2 cellular contexts compared by ENCODE assay signal in the genomic region with DNA sequence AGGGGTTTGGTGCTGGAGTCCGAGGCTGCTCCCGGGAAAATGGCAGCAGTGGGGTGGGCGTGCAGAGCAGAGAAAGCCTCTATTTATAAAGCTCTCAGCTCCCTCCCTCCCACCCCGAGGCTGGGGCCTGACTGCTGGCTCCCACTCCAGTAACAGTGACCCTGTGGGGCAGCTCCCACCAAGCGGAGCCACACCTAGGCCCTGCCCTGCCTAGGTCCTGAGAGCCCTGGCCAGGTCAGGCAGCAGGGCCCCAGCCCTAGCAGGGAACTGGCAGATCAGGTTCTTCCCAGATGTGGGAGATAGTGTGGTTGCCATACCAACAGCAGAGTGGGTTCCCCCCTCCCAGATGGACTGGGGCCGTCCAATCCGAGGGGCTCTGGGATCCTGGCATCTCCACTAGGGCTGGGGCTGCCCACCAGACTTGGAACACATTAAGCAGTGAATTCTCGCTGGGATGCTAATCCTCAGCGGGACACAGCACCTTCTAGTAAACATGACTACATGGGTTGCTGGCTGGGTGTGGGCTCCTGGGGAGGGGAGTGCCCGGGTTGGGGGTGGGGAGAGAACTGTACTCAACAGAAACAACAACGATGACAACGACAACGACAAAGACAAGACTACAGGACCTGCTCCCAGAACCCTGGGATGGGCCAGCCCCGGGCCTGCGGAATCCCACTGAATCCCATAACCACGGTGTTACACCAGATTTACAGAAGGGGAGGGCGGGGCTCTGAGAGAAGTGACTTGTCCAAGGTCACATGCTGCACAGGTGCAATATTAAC.
TF ChIP-seq lines count a peak whose summit lies in the region.

No MANE protein-coding gene starts in this region.

TF ChIP-seq in IMR-90, 13 proteins besides CTCF, POLR2A, EP300 and RAD21:
- no peak for TF ChIP-seq RFX5 (IDR thresholded peaks at IDR 0.05; ENCODE audit: low read depth, low read length)
- TF ChIP-seq MXI1 (IDR thresholded peaks at IDR 0.05; ENCODE audit: borderline replicate concordance, low read depth, low read length), result no peak
- no peak for TF ChIP-seq CEBPB (IDR thresholded peaks at IDR 0.05; ENCODE audit: low read depth, low read length)
- TF ChIP-seq MAFK (IDR thresholded peaks at IDR 0.05; ENCODE audit: low read depth, low read length), result no peak
- TF ChIP-seq, protein P1, sequence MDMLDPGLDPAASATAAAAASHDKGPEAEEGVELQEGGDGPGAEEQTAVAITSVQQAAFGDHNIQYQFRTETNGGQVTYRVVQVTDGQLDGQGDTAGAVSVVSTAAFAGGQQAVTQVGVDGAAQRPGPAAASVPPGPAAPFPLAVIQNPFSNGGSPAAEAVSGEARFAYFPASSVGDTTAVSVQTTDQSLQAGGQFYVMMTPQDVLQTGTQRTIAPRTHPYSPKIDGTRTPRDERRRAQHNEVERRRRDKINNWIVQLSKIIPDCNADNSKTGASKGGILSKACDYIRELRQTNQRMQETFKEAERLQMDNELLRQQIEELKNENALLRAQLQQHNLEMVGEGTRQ (IDR thresholded peaks at IDR 0.05; ENCODE audit: low read depth, low read length), result no peak
- TF ChIP-seq NFE2L2 (IDR thresholded peaks at IDR 0.05; ENCODE audit: low read depth, low read length), result no peak
TF ChIP-seq in IMR-90: peak in this region for 0.

TF ChIP-seq in HepG2, 621 proteins besides CTCF, POLR2A, EP300 and RAD21 (continues in another document):
- TF ChIP-seq ZNF879 (CRISPR knock-in tag; IDR thresholded peaks at IDR 0.05), result no peak
- TF ChIP-seq SOX6 (IDR thresholded peaks at IDR 0.05), result no peak
- peak; percentile 7; the same call in 1 of the 2 replicates for TF ChIP-seq SOX6 (CRISPR knock-in tag; IDR thresholded peaks at IDR 0.05)
- peak; percentile 54; the same call in 1 of the 2 replicates for TF ChIP-seq RFX3 (CRISPR knock-in tag; IDR thresholded peaks at IDR 0.05)
- TF ChIP-seq ZNF878 (CRISPR knock-in tag; IDR thresholded peaks at IDR 0.05), result no peak
- TF ChIP-seq NPAS2 (CRISPR knock-in tag; IDR thresholded peaks at IDR 0.05; ENCODE audit: borderline replicate concordance), result no peak
- TF ChIP-seq, protein P2, sequence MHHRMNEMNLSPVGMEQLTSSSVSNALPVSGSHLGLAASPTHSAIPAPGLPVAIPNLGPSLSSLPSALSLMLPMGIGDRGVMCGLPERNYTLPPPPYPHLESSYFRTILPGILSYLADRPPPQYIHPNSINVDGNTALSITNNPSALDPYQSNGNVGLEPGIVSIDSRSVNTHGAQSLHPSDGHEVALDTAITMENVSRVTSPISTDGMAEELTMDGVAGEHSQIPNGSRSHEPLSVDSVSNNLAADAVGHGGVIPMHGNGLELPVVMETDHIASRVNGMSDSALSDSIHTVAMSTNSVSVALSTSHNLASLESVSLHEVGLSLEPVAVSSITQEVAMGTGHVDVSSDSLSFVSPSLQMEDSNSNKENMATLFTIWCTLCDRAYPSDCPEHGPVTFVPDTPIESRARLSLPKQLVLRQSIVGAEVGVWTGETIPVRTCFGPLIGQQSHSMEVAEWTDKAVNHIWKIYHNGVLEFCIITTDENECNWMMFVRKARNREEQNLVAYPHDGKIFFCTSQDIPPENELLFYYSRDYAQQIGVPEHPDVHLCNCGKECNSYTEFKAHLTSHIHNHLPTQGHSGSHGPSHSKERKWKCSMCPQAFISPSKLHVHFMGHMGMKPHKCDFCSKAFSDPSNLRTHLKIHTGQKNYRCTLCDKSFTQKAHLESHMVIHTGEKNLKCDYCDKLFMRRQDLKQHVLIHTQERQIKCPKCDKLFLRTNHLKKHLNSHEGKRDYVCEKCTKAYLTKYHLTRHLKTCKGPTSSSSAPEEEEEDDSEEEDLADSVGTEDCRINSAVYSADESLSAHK (CRISPR knock-in tag; IDR thresholded peaks at IDR 0.05; ENCODE audit: borderline replicate concordance), result no peak
- TF ChIP-seq, protein P3, sequence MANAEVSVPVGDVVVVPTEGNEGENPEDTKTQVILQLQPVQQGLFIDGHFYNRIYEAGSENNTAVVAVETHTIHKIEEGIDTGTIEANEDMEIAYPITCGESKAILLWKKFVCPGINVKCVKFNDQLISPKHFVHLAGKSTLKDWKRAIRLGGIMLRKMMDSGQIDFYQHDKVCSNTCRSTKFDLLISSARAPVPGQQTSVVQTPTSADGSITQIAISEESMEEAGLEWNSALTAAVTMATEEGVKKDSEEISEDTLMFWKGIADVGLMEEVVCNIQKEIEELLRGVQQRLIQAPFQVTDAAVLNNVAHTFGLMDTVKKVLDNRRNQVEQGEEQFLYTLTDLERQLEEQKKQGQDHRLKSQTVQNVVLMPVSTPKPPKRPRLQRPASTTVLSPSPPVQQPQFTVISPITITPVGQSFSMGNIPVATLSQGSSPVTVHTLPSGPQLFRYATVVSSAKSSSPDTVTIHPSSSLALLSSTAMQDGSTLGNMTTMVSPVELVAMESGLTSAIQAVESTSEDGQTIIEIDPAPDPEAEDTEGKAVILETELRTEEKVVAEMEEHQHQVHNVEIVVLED (CRISPR knock-in tag; IDR thresholded peaks at IDR 0.05; ENCODE audit: borderline replicate concordance), result no peak
- TF ChIP-seq NFATC3 (CRISPR knock-in tag; IDR thresholded peaks at IDR 0.05), result 0 out of 2 replicates have a peak, but pooled peaks have one; percentile 43
- no peak for TF ChIP-seq SOX13 (IDR thresholded peaks at IDR 0.05)
- no peak for TF ChIP-seq SOX13 (CRISPR knock-in tag; conservative IDR thresholded peaks at IDR 0.05 in 1 of 2, IDR thresholded peaks at IDR 0.05 in 1 of 2)
- TF ChIP-seq PTBP1 (IDR thresholded peaks at IDR 0.05; ENCODE audit: low read depth, low read length, poor library complexity, severe bottlenecking), result no peak
- TF ChIP-seq, protein P4, sequence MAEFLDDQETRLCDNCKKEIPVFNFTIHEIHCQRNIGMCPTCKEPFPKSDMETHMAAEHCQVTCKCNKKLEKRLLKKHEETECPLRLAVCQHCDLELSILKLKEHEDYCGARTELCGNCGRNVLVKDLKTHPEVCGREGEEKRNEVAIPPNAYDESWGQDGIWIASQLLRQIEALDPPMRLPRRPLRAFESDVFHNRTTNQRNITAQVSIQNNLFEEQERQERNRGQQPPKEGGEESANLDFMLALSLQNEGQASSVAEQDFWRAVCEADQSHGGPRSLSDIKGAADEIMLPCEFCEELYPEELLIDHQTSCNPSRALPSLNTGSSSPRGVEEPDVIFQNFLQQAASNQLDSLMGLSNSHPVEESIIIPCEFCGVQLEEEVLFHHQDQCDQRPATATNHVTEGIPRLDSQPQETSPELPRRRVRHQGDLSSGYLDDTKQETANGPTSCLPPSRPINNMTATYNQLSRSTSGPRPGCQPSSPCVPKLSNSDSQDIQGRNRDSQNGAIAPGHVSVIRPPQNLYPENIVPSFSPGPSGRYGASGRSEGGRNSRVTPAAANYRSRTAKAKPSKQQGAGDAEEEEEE (CRISPR knock-in tag; IDR thresholded peaks at IDR 0.05; ENCODE audit: borderline replicate concordance), result no peak
- no peak for TF ChIP-seq SNAI1 (CRISPR knock-in tag; IDR thresholded peaks at IDR 0.05; ENCODE audit: borderline replicate concordance)
- TF ChIP-seq, protein P5, sequence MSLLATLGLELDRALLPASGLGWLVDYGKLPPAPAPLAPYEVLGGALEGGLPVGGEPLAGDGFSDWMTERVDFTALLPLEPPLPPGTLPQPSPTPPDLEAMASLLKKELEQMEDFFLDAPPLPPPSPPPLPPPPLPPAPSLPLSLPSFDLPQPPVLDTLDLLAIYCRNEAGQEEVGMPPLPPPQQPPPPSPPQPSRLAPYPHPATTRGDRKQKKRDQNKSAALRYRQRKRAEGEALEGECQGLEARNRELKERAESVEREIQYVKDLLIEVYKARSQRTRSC (CRISPR knock-in tag; IDR thresholded peaks at IDR 0.05; ENCODE audit: low read depth), result no peak
- TF ChIP-seq ZNF317 (CRISPR knock-in tag; IDR thresholded peaks at IDR 0.05), result 0 out of 2 replicates have a peak, but pooled peaks have one; percentile 12
- TF ChIP-seq, protein P6, sequence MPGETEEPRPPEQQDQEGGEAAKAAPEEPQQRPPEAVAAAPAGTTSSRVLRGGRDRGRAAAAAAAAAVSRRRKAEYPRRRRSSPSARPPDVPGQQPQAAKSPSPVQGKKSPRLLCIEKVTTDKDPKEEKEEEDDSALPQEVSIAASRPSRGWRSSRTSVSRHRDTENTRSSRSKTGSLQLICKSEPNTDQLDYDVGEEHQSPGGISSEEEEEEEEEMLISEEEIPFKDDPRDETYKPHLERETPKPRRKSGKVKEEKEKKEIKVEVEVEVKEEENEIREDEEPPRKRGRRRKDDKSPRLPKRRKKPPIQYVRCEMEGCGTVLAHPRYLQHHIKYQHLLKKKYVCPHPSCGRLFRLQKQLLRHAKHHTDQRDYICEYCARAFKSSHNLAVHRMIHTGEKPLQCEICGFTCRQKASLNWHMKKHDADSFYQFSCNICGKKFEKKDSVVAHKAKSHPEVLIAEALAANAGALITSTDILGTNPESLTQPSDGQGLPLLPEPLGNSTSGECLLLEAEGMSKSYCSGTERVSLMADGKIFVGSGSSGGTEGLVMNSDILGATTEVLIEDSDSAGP (CRISPR knock-in tag; IDR thresholded peaks at IDR 0.05; ENCODE audit: borderline replicate concordance), result no peak
- TF ChIP-seq HDAC2 (CRISPR knock-in tag; IDR thresholded peaks at IDR 0.05), result no peak
- no peak for TF ChIP-seq ZNF3 (CRISPR knock-in tag; IDR thresholded peaks at IDR 0.05)
- 0 out of 2 replicates have a peak, but pooled peaks have one; percentile 24 for TF ChIP-seq ZNF274 (CRISPR knock-in tag; IDR thresholded peaks at IDR 0.05)
- TF ChIP-seq, protein P7, sequence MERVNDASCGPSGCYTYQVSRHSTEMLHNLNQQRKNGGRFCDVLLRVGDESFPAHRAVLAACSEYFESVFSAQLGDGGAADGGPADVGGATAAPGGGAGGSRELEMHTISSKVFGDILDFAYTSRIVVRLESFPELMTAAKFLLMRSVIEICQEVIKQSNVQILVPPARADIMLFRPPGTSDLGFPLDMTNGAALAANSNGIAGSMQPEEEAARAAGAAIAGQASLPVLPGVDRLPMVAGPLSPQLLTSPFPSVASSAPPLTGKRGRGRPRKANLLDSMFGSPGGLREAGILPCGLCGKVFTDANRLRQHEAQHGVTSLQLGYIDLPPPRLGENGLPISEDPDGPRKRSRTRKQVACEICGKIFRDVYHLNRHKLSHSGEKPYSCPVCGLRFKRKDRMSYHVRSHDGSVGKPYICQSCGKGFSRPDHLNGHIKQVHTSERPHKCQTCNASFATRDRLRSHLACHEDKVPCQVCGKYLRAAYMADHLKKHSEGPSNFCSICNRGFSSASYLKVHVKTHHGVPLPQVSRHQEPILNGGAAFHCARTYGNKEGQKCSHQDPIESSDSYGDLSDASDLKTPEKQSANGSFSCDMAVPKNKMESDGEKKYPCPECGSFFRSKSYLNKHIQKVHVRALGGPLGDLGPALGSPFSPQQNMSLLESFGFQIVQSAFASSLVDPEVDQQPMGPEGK (CRISPR knock-in tag; IDR thresholded peaks at IDR 0.05), result no peak
- TF ChIP-seq ZNF501 (CRISPR knock-in tag; IDR thresholded peaks at IDR 0.05), result no peak
- TF ChIP-seq ARID2 (CRISPR knock-in tag; IDR thresholded peaks at IDR 0.05; ENCODE audit: borderline replicate concordance), result no peak
- TF ChIP-seq, protein P8, sequence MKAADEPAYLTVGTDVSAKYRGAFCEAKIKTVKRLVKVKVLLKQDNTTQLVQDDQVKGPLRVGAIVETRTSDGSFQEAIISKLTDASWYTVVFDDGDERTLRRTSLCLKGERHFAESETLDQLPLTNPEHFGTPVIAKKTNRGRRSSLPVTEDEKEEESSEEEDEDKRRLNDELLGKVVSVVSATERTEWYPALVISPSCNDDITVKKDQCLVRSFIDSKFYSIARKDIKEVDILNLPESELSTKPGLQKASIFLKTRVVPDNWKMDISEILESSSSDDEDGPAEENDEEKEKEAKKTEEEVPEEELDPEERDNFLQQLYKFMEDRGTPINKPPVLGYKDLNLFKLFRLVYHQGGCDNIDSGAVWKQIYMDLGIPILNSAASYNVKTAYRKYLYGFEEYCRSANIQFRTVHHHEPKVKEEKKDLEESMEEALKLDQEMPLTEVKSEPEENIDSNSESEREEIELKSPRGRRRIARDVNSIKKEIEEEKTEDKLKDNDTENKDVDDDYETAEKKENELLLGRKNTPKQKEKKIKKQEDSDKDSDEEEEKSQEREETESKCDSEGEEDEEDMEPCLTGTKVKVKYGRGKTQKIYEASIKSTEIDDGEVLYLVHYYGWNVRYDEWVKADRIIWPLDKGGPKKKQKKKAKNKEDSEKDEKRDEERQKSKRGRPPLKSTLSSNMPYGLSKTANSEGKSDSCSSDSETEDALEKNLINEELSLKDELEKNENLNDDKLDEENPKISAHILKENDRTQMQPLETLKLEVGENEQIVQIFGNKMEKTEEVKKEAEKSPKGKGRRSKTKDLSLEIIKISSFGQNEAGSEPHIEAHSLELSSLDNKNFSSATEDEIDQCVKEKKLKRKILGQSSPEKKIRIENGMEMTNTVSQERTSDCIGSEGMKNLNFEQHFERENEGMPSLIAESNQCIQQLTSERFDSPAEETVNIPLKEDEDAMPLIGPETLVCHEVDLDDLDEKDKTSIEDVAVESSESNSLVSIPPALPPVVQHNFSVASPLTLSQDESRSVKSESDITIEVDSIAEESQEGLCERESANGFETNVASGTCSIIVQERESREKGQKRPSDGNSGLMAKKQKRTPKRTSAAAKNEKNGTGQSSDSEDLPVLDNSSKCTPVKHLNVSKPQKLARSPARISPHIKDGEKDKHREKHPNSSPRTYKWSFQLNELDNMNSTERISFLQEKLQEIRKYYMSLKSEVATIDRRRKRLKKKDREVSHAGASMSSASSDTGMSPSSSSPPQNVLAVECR (CRISPR knock-in tag; IDR thresholded peaks at IDR 0.05; ENCODE audit: borderline replicate concordance), result 0 out of 2 replicates have a peak, but pooled peaks have one; percentile 14
- TF ChIP-seq, protein P9, sequence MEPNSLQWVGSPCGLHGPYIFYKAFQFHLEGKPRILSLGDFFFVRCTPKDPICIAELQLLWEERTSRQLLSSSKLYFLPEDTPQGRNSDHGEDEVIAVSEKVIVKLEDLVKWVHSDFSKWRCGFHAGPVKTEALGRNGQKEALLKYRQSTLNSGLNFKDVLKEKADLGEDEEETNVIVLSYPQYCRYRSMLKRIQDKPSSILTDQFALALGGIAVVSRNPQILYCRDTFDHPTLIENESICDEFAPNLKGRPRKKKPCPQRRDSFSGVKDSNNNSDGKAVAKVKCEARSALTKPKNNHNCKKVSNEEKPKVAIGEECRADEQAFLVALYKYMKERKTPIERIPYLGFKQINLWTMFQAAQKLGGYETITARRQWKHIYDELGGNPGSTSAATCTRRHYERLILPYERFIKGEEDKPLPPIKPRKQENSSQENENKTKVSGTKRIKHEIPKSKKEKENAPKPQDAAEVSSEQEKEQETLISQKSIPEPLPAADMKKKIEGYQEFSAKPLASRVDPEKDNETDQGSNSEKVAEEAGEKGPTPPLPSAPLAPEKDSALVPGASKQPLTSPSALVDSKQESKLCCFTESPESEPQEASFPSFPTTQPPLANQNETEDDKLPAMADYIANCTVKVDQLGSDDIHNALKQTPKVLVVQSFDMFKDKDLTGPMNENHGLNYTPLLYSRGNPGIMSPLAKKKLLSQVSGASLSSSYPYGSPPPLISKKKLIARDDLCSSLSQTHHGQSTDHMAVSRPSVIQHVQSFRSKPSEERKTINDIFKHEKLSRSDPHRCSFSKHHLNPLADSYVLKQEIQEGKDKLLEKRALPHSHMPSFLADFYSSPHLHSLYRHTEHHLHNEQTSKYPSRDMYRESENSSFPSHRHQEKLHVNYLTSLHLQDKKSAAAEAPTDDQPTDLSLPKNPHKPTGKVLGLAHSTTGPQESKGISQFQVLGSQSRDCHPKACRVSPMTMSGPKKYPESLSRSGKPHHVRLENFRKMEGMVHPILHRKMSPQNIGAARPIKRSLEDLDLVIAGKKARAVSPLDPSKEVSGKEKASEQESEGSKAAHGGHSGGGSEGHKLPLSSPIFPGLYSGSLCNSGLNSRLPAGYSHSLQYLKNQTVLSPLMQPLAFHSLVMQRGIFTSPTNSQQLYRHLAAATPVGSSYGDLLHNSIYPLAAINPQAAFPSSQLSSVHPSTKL (CRISPR knock-in tag; IDR thresholded peaks at IDR 0.05), result no peak
- TF ChIP-seq ZNF431 (CRISPR knock-in tag; IDR thresholded peaks at IDR 0.05; ENCODE audit: borderline replicate concordance, low read depth), result no peak
- no peak for TF ChIP-seq ETV6 (CRISPR knock-in tag; conservative IDR thresholded peaks at IDR 0.05)
- TF ChIP-seq PHF8 (CRISPR knock-in tag; IDR thresholded peaks at IDR 0.05), result no peak
- TF ChIP-seq RFX1 (IDR thresholded peaks at IDR 0.05), result peak; percentile 48; the same call in 1 of the 2 replicates
